ENCODE assay signal across 8 cellular contexts in genomic region chr13:30394798-30395191, GRCh38. TPM values are rescaled to one million over a fixed set of nuclear protein-coding genes. Genes with fewer than 3 reads are reported as not detected.
DNase-seq lines count a peak whose midpoint lies in the region; ATAC-seq and TF ChIP-seq lines count a peak whose summit lies in the region.

No MANE protein-coding gene starts in this region.

- H3K4me1 ChIP-seq in cardiac muscle cell (ENCODE audit: low read depth) (no peaks in the 10 kb centered on the region), right cardiac atrium (ENCODE audit: control insufficient read depth, insufficient read depth, low read length) (no peaks in the 10 kb centered on the region)

- peak overlapping the region; percentile 81 for H3K4me3 Mint-ChIP-seq in activated CD4-positive, alpha-beta memory T cell treated with anti-CD3 and anti-CD28 coated beads for 36 hours

- H3K27ac ChIP-seq in cardiac muscle cell (no peak overlapping the region), right cardiac atrium (ENCODE audit: low read length) (peak overlapping the region; percentile 66), skin epidermis (peak overlapping the region in 20 of 21 experiments; percentile 82 to 99 (median 94))

- intact Hi-C loops in cardiac septum (cut with DNase I) (loop anchor here (10.0 kb wide), 1 partner anchor 280 kb away; no protein-coding TSS in a partner anchor), right cardiac atrium (cut with DNase I) (no loop called here)
- intact Hi-C loops in activated CD4-positive, alpha-beta memory T cell treated with anti-CD3 and anti-CD28 coated beads for 36 hours (cut with micrococcal nuclease), result loop anchor here (1.0 to 2.0 kb wide), 4 partner anchors 14 to 28 kb away; partner anchors contain the start of gene UBE2L5

- H3K9me3 ChIP-seq in cardiac muscle cell (ENCODE audit: low read depth), result no peaks in the 10 kb centered on the region
- H3K9me3 ChIP-seq in right cardiac atrium (ENCODE audit: control insufficient read depth, low read length), result no peaks in the 10 kb centered on the region

- no peak for DNase-seq in cardiac muscle cell (ENCODE audit: low read depth in 1 of 2, low spot score in 1 of 2)
- DNase-seq in cardiac septum (ENCODE audit: low spot score), result no peak
- no peak for DNase-seq in activated CD4-positive, alpha-beta memory T cell treated with anti-CD3 and anti-CD28 coated beads for 36 hours
- no peak for DNase-seq in right cardiac atrium
- no peak for DNase-seq in NCI-H187 (lab: John Stamatoyannopoulos, UW)
- no peak for DNase-seq in nucleus accumbens (lab: John Stamatoyannopoulos, UW)

- H3K27me3 ChIP-seq in cardiac muscle cell (no peaks in the 10 kb centered on the region), right cardiac atrium (ENCODE audit: control insufficient read depth, insufficient read depth) (no peaks in the 10 kb centered on the region)

- H3K27me3 Mint-ChIP-seq in activated CD4-positive, alpha-beta memory T cell treated with anti-CD3 and anti-CD28 coated beads for 36 hours, result no peaks in the 10 kb centered on the region

- under 1% methylated on average over 6 of the region's 6 CpGs for WGBS in right cardiac atrium

- peaks cover 24% of the 10 kb centered on the region for H3K4me1 Mint-ChIP-seq in activated CD4-positive, alpha-beta memory T cell treated with anti-CD3 and anti-CD28 coated beads for 36 hours (ENCODE audit: low read depth)

- no peaks in the 10 kb centered on the region for H3K36me3 ChIP-seq in cardiac muscle cell

- H3K9me3 Mint-ChIP-seq in activated CD4-positive, alpha-beta memory T cell treated with anti-CD3 and anti-CD28 coated beads for 36 hours, result no peaks in the 10 kb centered on the region

- peak overlapping the region; percentile 3 for H3K4me3 ChIP-seq in cardiac muscle cell
- H3K4me3 ChIP-seq in right cardiac atrium (ENCODE audit: low read length), result peak overlapping the region; percentile 72
- peak overlapping the region; percentile 38 to 57 (median 43) for H3K4me3 ChIP-seq in skin epidermis

- no peak for TF ChIP-seq CTCF in cardiac muscle cell (IDR thresholded peaks at IDR 0.05; ENCODE audit: low read depth, low read length)

- no peaks in the 10 kb centered on the region for H3K36me3 Mint-ChIP-seq in activated CD4-positive, alpha-beta memory T cell treated with anti-CD3 and anti-CD28 coated beads for 36 hours

- peak overlapping the region; percentile 83 for H3K27ac Mint-ChIP-seq in activated CD4-positive, alpha-beta memory T cell treated with anti-CD3 and anti-CD28 coated beads for 36 hours

- POLR2A ChIA-PET in activated CD4-positive, alpha-beta memory T cell treated with anti-CD3 and anti-CD28 coated beads for 36 hours (lab: Charles Lee), result interaction anchor here (0.9 to 1.4 kb wide), 7 partner anchors 11 to 262 kb away, joined by 3 to 6 read pairs (median 4); partner anchors contain the start of gene UBE2L5

- CTCF ChIA-PET in activated CD4-positive, alpha-beta memory T cell treated with anti-CD3 and anti-CD28 coated beads for 36 hours (lab: Charles Lee), result interaction anchor here (0.9 to 1.7 kb wide), 6 partner anchors 13 to 280 kb away, joined by 3 to 10 read pairs (median 4); no protein-coding TSS in a partner anchor

- ATAC-seq in HG03159 (IDR thresholded peaks at IDR 0.05; ENCODE audit: unreplicated experiment), result peak; percentile 73
- ATAC-seq in right cardiac atrium, result no peak

RNA-seq across cellular contexts. Expression of gene UBE2L5, which starts 27.5 kb away (rescaled TPM):
- total RNA-seq in cardiac muscle cell (0.06 TPM in 1 of 2 replicates, not detected in the other), cardiac septum (not detected), right cardiac atrium (not detected)
- polyA plus RNA-seq in cardiac muscle cell (not detected in 2 replicates), right cardiac atrium (not detected)
- not detected for total RNA-seq in activated CD4-positive, alpha-beta memory T cell treated with anti-CD3 and anti-CD28 coated beads for 36 hours

Comparison
In these comparisons a context has a peak if more than half of its experiments do, and no peak if none do; other contexts are left out.
1. intact Hi-C loops: an anchor here in cardiac septum (10.0 kb wide) and activated CD4-positive, alpha-beta memory T cell treated with anti-CD3 and anti-CD28 coated beads for 36 hours (1.0 to 2.0 kb wide); none called in right cardiac atrium.
2. H3K4me3 ChIP-seq: peak in every context shown above with its lines; median percentile 72 in right cardiac atrium; 43 in skin epidermis; 3 in cardiac muscle cell.